ENCODE assay signal across 17 cellular contexts in the genomic region with DNA sequence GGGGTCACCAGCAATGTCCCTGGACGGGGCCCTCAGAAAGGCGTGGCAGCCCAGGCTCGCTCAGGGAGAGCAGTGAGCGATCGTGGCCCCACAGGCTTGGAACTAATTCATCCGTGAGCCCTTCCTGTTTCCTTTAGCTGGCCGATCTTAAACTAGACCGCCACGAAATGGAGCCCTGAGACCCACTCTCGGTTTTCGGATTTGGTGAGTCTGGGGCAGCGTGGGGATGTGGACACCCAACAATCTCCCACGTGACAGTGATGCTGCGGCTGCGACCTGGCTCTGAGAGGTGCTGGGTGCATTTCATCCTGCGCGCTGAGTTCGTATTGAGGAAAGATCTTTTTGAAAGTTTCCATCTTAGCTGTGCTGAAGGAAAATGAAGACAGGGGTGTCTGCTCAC.
"Had no signal": no experiment of that assay in that cellular context is flagged by ENCODE, and none has a peak within 500 bp of the region (broad histone marks: within the 10 kb centered on the region; RNA-seq: fewer than 3 reads in every experiment).

No MANE protein-coding gene starts in this region.

- DNase-seq: dermis blood vessel endothelial cell; dorsolateral prefrontal cortex; effector CD4-positive, alpha-beta T cell; effector memory CD4-positive, alpha-beta T cell; foreskin keratinocyte; glutamatergic neuron; head of caudate nucleus; heart right ventricle; hippocampal formation; left cardiac atrium; left lung; left ventricle myocardium superior; lower lobe of right lung; mesenchymal stem cell; mucosa of descending colon had no signal

- H3K36me3 ChIP-seq: esophagus muscularis mucosa, heart right ventricle, left lung, lower lobe of right lung had no signal

- H3K4me1 ChIP-seq: left lung, lower lobe of right lung had no signal

- H3K9me3 ChIP-seq: esophagus muscularis mucosa, heart right ventricle, left lung, lower lobe of right lung, mucosa of descending colon had no signal

- H3K27ac ChIP-seq: coronary artery, esophagus muscularis mucosa, foreskin keratinocyte, heart right ventricle, left lung, lower lobe of right lung had no signal

- H3K27me3 ChIP-seq: dorsolateral prefrontal cortex, esophagus muscularis mucosa, foreskin keratinocyte, left lung had no signal

- ATAC-seq: foreskin keratinocyte, left cardiac atrium, left lung, left ventricle myocardium superior, mucosa of descending colon had no signal

- H3K4me3 ChIP-seq: coronary artery, dorsolateral prefrontal cortex, esophagus muscularis mucosa, heart right ventricle, left lung, lower lobe of right lung, mucosa of descending colon had no signal
